Comparison of ENCODE assay signal across 20 cellular contexts in the genomic region with DNA sequence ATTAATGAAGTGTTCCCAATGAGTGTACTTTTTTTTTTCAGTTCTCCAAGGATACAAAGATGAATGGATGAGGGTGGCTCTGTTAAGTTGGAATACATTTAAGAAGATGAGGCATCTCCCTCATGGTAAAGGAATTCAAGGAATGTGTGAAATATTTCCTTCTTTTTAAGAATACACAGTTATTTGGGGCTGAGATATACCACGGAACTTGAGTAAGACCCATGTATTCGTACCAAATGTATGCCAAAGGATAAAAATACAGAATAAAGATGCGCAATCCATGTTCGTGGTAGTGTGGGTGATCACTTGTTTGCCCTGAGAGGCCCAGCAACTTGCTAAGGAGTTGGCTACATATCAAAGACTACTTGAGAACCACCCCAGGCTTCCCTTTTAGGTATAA.
DNase-seq lines count a peak whose midpoint lies in the region; ATAC-seq and TF ChIP-seq lines count a peak whose summit lies in the region.
"Had no signal": no experiment of that assay in that cellular context is flagged by ENCODE, and none has a peak within 500 bp of the region (broad histone marks: within the 10 kb centered on the region; RNA-seq: fewer than 3 reads in every experiment).

No MANE protein-coding gene starts in this region.

- no peak overlapping the region for H3K56ac ChIP-seq in IMR-90 (ENCODE audit: extremely low read depth, insufficient read depth, low read length)

- TF ChIP-seq RAD21 in IMR-90 (IDR thresholded peaks at IDR 0.05; ENCODE audit: low read length): no peak

- H3K23ac ChIP-seq in IMR-90 (ENCODE audit: low read depth, low read length): no peak overlapping the region

- H2AK5ac ChIP-seq in IMR-90 (ENCODE audit: low read depth, low read length): no peak overlapping the region

- peaks cover 0 to 1% (median 0%) of the 10 kb centered on the region in 3 donors for H3K27me3 Mint-ChIP-seq in CD14-positive monocyte (ENCODE audit: low read depth in 3 of 3)
- peaks cover 2% of the 10 kb centered on the region for H3K27me3 Mint-ChIP-seq in activated T-helper 1 cell treated with anti-CD3 and anti-CD28 coated beads, Interleukin-12 subunit alpha, Interleukin-12 subunit beta, Interleukin-2, Interleukin-4 antibody, amounts not matched to agents 30 ng/mL and 10 ng/mL and 1 ng/mL, durations not matched to agents 14 hours and 24 hours and 36 hours (ENCODE audit: insufficient read depth)

- no peak overlapping the region for H2AK9ac ChIP-seq in IMR-90 (replicated peaks; ENCODE audit: low read depth, low read length, poor library complexity)

- peak overlapping the region; percentile 38; the same call in 1 of the 2 replicates for H3K4ac ChIP-seq in IMR-90 (ENCODE audit: low read depth, low read length)

- dilution Hi-C loops in IMR-90 (cut with HindIII; ENCODE audit: low sequenced_read_pairs, unreplicated experiment): no loop called here

- peak overlapping the region; percentile 35; the same call in 1 of the 3 replicates for H2BK15ac ChIP-seq in IMR-90 (ENCODE audit: low read depth, low read length)

- H3K4me2 ChIP-seq in IMR-90 (ENCODE audit: low read depth, low read length): peak overlapping the region; percentile 10; the same call in 1 of the 2 replicates

- POLR2A ChIA-PET in IMR-90 (lab: Charles Lee; ENCODE audit: unreplicated experiment): no interaction called here

- no CpG with 5 or more reads among the region's 4 CpGs for WGBS in IMR-90 (ENCODE audit: extremely low coverage in 2 of 2, insufficient read length in 1 of 2), 2 experiments

- CTCF ChIA-PET in IMR-90 (lab: Yijun Ruan, JAX): no interaction called here

- no peaks in the 10 kb centered on the region for H3K36me3 ChIP-seq in IMR-90 (ENCODE audit: control insufficient read depth, insufficient read depth, low read length)
- H3K36me3 ChIP-seq: left lung, right lobe of liver had no signal

- no peak overlapping the region for H3K4me3 Mint-ChIP-seq in CD14-positive monocyte
- H3K4me3 Mint-ChIP-seq in activated T-helper 1 cell treated with anti-CD3 and anti-CD28 coated beads, Interleukin-12 subunit alpha, Interleukin-12 subunit beta, Interleukin-2, Interleukin-4 antibody, amounts not matched to agents 30 ng/mL and 10 ng/mL and 1 ng/mL, durations not matched to agents 14 hours and 24 hours and 36 hours: no peak overlapping the region
- H3K4me3 Mint-ChIP-seq: activated naive CD8-positive, alpha-beta T cell had no signal

- H4K5ac ChIP-seq in IMR-90 (ENCODE audit: low read depth, low read length): peak overlapping the region; percentile 45

- DNase-seq in AG08396 (ENCODE audit: low spot score) (peak; percentile 26), IMR-90 (peak; percentile 69), astrocyte of the spinal cord (ENCODE audit: low read depth, low spot score) (peak; percentile 55), iris pigment epithelial cell (ENCODE audit: low read depth) (peak; percentile 70), CD14-positive monocyte (ENCODE audit: low spot score) (no peak), substantia nigra (lab: John Stamatoyannopoulos, UW) (no peak)
- no peak for DNase-seq in activated T-helper 1 cell treated with anti-CD3 and anti-CD28 coated beads, Interleukin-12 subunit alpha, Interleukin-12 subunit beta, Interleukin-2, Interleukin-4 antibody, amounts not matched to agents 30 ng/mL and 10 ng/mL and 1 ng/mL, durations not matched to agents 14 hours and 24 hours and 36 hours (ENCODE audit: low spot score)
- no peak for DNase-seq in activated naive CD4-positive, alpha-beta T cell treated with anti-CD3 and anti-CD28 coated beads, Interleukin-2, amount 50 U/mL, for 72 hours (ENCODE audit: low spot score in 2 of 2)
- DNase-seq: activated CD4-positive, alpha-beta T cell treated with anti-CD3 and anti-CD28 coated beads, Interleukin-2, amount 50 U/mL, for 48 hours; activated T-cell treated with anti-CD3 and anti-CD28 coated beads, Interleukin-2, amount 50 U/mL, for 1 hour; Calu3; GOT3; left lung; NCI-H1417; NCI-H2171 treated with DMSO at 0.1 percent for 48 hours; occipital lobe; right lobe of liver; stimulated activated CD4-positive, alpha-beta T cell treated with anti-CD3 and anti-CD28 coated beads, Interleukin-2, amount 100 ng/mL, for 24 hours had no signal

- peak overlapping the region; percentile 30; the same call in 1 of the 2 replicates for H2BK20ac ChIP-seq in IMR-90 (ENCODE audit: low read depth, low read length)

- ATAC-seq in IMR-90 (ENCODE audit: low read depth): peak; percentile 87
- no peak for ATAC-seq in activated naive CD4-positive, alpha-beta T cell treated with anti-CD3 and anti-CD28 coated beads, Interleukin-2, amount 50 U/mL, for 72 hours
- ATAC-seq: esophagus mucosa, left lung, right lobe of liver had no signal

- H4K8ac ChIP-seq in IMR-90 (ENCODE audit: low read depth in 2 of 2, low read length in 2 of 2): peak overlapping the region in 1 of 2 experiments; percentile 90; a peak in 2 of 4 replicates

- H3K18ac ChIP-seq in IMR-90 (ENCODE audit: low read depth, low read length): peak overlapping the region; percentile 57

- H3K27ac Mint-ChIP-seq in CD14-positive monocyte: no peak overlapping the region
- no peak overlapping the region for H3K27ac Mint-ChIP-seq in activated T-helper 1 cell treated with anti-CD3 and anti-CD28 coated beads, Interleukin-12 subunit alpha, Interleukin-12 subunit beta, Interleukin-2, Interleukin-4 antibody, amounts not matched to agents 30 ng/mL and 10 ng/mL and 1 ng/mL, durations not matched to agents 14 hours and 24 hours and 36 hours
- no peak overlapping the region for H3K27ac Mint-ChIP-seq in activated naive CD4-positive, alpha-beta T cell treated with anti-CD3 and anti-CD28 coated beads, Interleukin-2, amount 50 U/mL, for 72 hours
- H3K27ac Mint-ChIP-seq: activated naive CD8-positive, alpha-beta T cell had no signal

- no peak overlapping the region for H3K9ac ChIP-seq in IMR-90 (ENCODE audit: low read depth, low read length)

- no peaks in the 10 kb centered on the region for H3K79me1 ChIP-seq in IMR-90 (ENCODE audit: low read depth in 1 of 2, low read length in 2 of 2)

- TF ChIP-seq POLR2A in IMR-90 (IDR thresholded peaks at IDR 0.05; ENCODE audit: low read depth, low read length): no peak

- H3K36me3 Mint-ChIP-seq in CD14-positive monocyte: no peaks in the 10 kb centered on the region
- H3K36me3 Mint-ChIP-seq in activated T-helper 1 cell treated with anti-CD3 and anti-CD28 coated beads, Interleukin-12 subunit alpha, Interleukin-12 subunit beta, Interleukin-2, Interleukin-4 antibody, amounts not matched to agents 30 ng/mL and 10 ng/mL and 1 ng/mL, durations not matched to agents 14 hours and 24 hours and 36 hours (ENCODE audit: low read depth): no peaks in the 10 kb centered on the region
- peaks cover 0 to 6% of the 10 kb centered on the region in 2 donors for H3K36me3 Mint-ChIP-seq in activated naive CD4-positive, alpha-beta T cell treated with anti-CD3 and anti-CD28 coated beads, Interleukin-2, amount 50 U/mL, for 72 hours
- H3K36me3 Mint-ChIP-seq: activated naive CD8-positive, alpha-beta T cell had no signal

- H3K4me3 ChIP-seq in IMR-90 (ENCODE audit: insufficient read depth, low read depth, low read length): no peak overlapping the region
- no peak overlapping the region for H3K4me3 ChIP-seq in astrocyte of the spinal cord (ENCODE audit: low read depth, low read length)
- H3K4me3 ChIP-seq: left lung, right lobe of liver had no signal

- in situ Hi-C loops in IMR-90 (cut with MboI; ENCODE audit: low sequenced_read_pairs): no loop called here
- in situ Hi-C loops in astrocyte of the spinal cord (cut with HindIII; ENCODE audit: low sequenced_read_pairs): no loop called here

- H3K27me3 ChIP-seq in IMR-90 (ENCODE audit: control insufficient read depth, insufficient read depth, low read length): no peaks in the 10 kb centered on the region
- H3K27me3 ChIP-seq: left lung, right lobe of liver had no signal

- no peak overlapping the region for H2AFZ ChIP-seq in IMR-90 (replicated peaks; ENCODE audit: low read length, poor library complexity)

- no peak overlapping the region for H4K91ac ChIP-seq in IMR-90 (ENCODE audit: insufficient read depth, low read depth, low read length)

- peak overlapping the region; percentile 80 for H2BK5ac ChIP-seq in IMR-90 (ENCODE audit: low read depth, low read length, poor library complexity, severe bottlenecking)

- no peak overlapping the region for H3K14ac ChIP-seq in IMR-90 (replicated peaks; ENCODE audit: low read depth, low read length)

- no peaks in the 10 kb centered on the region for H3K9me1 ChIP-seq in IMR-90 (ENCODE audit: insufficient read depth, low read length)

- peak overlapping the region; percentile 78; the same call in 1 of the 2 replicates for H2BK120ac ChIP-seq in IMR-90 (ENCODE audit: low read depth, low read length)

- H3K27ac ChIP-seq in IMR-90 (ENCODE audit: insufficient read depth, low read length): peak overlapping the region; percentile 38; the same call in 1 of the 2 replicates
- H3K27ac ChIP-seq in substantia nigra (ENCODE audit: low read depth, low read length, poor library complexity, severe bottlenecking): no peak overlapping the region
- H3K27ac ChIP-seq: left lung, right lobe of liver had no signal

- peaks cover 0 to 7% (median 3%) of the 10 kb centered on the region in 7 donors for H3K9me3 Mint-ChIP-seq in CD14-positive monocyte
- H3K9me3 Mint-ChIP-seq in activated T-helper 1 cell treated with anti-CD3 and anti-CD28 coated beads, Interleukin-12 subunit alpha, Interleukin-12 subunit beta, Interleukin-2, Interleukin-4 antibody, amounts not matched to agents 30 ng/mL and 10 ng/mL and 1 ng/mL, durations not matched to agents 14 hours and 24 hours and 36 hours: peaks cover 4% of the 10 kb centered on the region
- H3K9me3 Mint-ChIP-seq in activated naive CD4-positive, alpha-beta T cell treated with anti-CD3 and anti-CD28 coated beads, Interleukin-2, amount 50 U/mL, for 72 hours: peaks cover 8 to 11% of the 10 kb centered on the region in 2 donors

- peaks cover 12% of the 10 kb centered on the region for H3K9me3 ChIP-seq in IMR-90 (ENCODE audit: control insufficient read depth, insufficient read depth, low read length)
- H3K9me3 ChIP-seq: right lobe of liver had no signal

- no peaks in the 10 kb centered on the region for H4K20me1 ChIP-seq in IMR-90 (ENCODE audit: insufficient read depth, low read length)

- intact Hi-C loops in IMR-90 (cut with micrococcal nuclease) (no loop called here), CD14-positive monocyte (cut with micrococcal nuclease) (no loop called here)
- intact Hi-C loops in activated T-helper 1 cell treated with anti-CD3 and anti-CD28 coated beads, Interleukin-12 subunit alpha, Interleukin-12 subunit beta, Interleukin-2, Interleukin-4 antibody, amounts not matched to agents 30 ng/mL and 10 ng/mL and 1 ng/mL, durations not matched to agents 14 hours and 24 hours and 36 hours (cut with micrococcal nuclease): no loop called here

- no peaks in the 10 kb centered on the region for H3K4me1 Mint-ChIP-seq in CD14-positive monocyte
- no peaks in the 10 kb centered on the region for H3K4me1 Mint-ChIP-seq in activated T-helper 1 cell treated with anti-CD3 and anti-CD28 coated beads, Interleukin-12 subunit alpha, Interleukin-12 subunit beta, Interleukin-2, Interleukin-4 antibody, amounts not matched to agents 30 ng/mL and 10 ng/mL and 1 ng/mL, durations not matched to agents 14 hours and 24 hours and 36 hours (ENCODE audit: low read depth)

- peaks cover 5% of the 10 kb centered on the region; the same call in 1 of the 2 replicates for H3K4me1 ChIP-seq in IMR-90 (ENCODE audit: control insufficient read depth, insufficient read depth, low read length)
- H3K4me1 ChIP-seq: left lung, right lobe of liver had no signal

- TF ChIP-seq CTCF in IMR-90 (conservative IDR thresholded peaks at IDR 0.05; ENCODE audit: low read depth, low read length) (no peak), astrocyte of the spinal cord (IDR thresholded peaks at IDR 0.05; ENCODE audit: low read depth, low read length) (no peak), CD14-positive monocyte (IDR thresholded peaks at IDR 0.05) (no peak)

- BruUV-seq in IMR-90 (replicated peaks; lab: Mats Ljungman, UMichigan): no TSS peak

Comparison
In these comparisons a context has a peak if more than half of its experiments do, and no peak if none do; other contexts are left out.
1. DNase-seq: peak in AG08396 (single experiment), IMR-90 (single experiment), astrocyte of the spinal cord (single experiment) and iris pigment epithelial cell (single experiment); none in CD14-positive monocyte (single experiment), activated T-helper 1 cell treated with anti-CD3 and anti-CD28 coated beads, Interleukin-12 subunit alpha, Interleukin-12 subunit beta, Interleukin-2, Interleukin-4 antibody, amounts not matched to agents 30 ng/mL and 10 ng/mL and 1 ng/mL, durations not matched to agents 14 hours and 24 hours and 36 hours (single experiment), substantia nigra (0 of 49) and activated naive CD4-positive, alpha-beta T cell treated with anti-CD3 and anti-CD28 coated beads, Interleukin-2, amount 50 U/mL, for 72 hours (0 of 2).